Comparison of ENCODE assay signal across 19 cellular contexts in genomic region chr18:36888778-36889177, GRCh38. TPM values are rescaled to one million over a fixed set of nuclear protein-coding genes. Genes with fewer than 3 reads are reported as not detected.
DNase-seq lines count a peak whose midpoint lies in the region; ATAC-seq, FAIRE-seq and TF ChIP-seq lines count a peak whose summit lies in the region.
"Had no signal": no experiment of that assay in that cellular context is flagged by ENCODE, and none has a peak within 500 bp of the region (broad histone marks: within the 10 kb centered on the region; RNA-seq: fewer than 3 reads in every experiment).

No MANE protein-coding gene starts in this region.

- POLR2A ChIA-PET in HEK293 (lab: Yijun Ruan, JAX) (no interaction called here), T-cell (lab: Charles Lee) (no interaction called here)

- H3K36me3 Mint-ChIP-seq in T-cell = peaks cover 43% of the 10 kb centered on the region

- CTCF ChIA-PET in HEK293 (lab: Yijun Ruan, JAX) (no interaction called here), T-cell (lab: Charles Lee) (no interaction called here)

- FAIRE-seq in A204.1 (lab: Jason Lieb, UNC) = peak; percentile 35
- peak; percentile 55 for FAIRE-seq in colon (lab: Jason Lieb, UNC)
- FAIRE-seq: GM12891, GM19239 had no signal

- peak overlapping the region; percentile 13 for H3K4me2 ChIP-seq in smooth muscle cell

- H3K9ac ChIP-seq in smooth muscle cell (ENCODE audit: low read depth) = no peak overlapping the region
- H3K9ac ChIP-seq: BLaER1, GM23248 had no signal

- H3K4me1 Mint-ChIP-seq in T-cell = peaks cover 4 to 5% (median 4%) of the 10 kb centered on the region in 3 donors
- H3K4me1 Mint-ChIP-seq: CD14-positive monocyte had no signal

- H3K27ac ChIP-seq in HEK293 (ENCODE audit: extremely low read depth, low read depth, low read length) = no peak overlapping the region
- H3K27ac ChIP-seq in smooth muscle cell (ENCODE audit: low read depth) = no peak overlapping the region
- H3K27ac ChIP-seq: 22Rv1, BLaER1, GM23248, HL-60 had no signal

- no peaks in the 10 kb centered on the region for H3K27me3 Mint-ChIP-seq in T-cell
- H3K27me3 Mint-ChIP-seq: CD4-positive, alpha-beta memory T cell had no signal

- H3F3A ChIP-seq in smooth muscle cell (ENCODE audit: low read depth) = no peaks in the 10 kb centered on the region

- no peaks in the 10 kb centered on the region for H4K20me1 ChIP-seq in smooth muscle cell (ENCODE audit: low read depth)
- H4K20me1 ChIP-seq: BLaER1 had no signal

- H3K36me3 ChIP-seq in HEK293 (ENCODE audit: control insufficient read depth in 2 of 2, insufficient read depth in 1 of 2, low read length in 2 of 2) (no peaks in the 10 kb centered on the region), smooth muscle cell (ENCODE audit: low read depth) (no peaks in the 10 kb centered on the region)
- H3K36me3 ChIP-seq: HAP-1 had no signal

- no peak for TF ChIP-seq CTCF in HEK293 (tag by site-specific recombination; IDR thresholded peaks at IDR 0.05)
- TF ChIP-seq CTCF in smooth muscle cell (IDR thresholded peaks at IDR 0.05; ENCODE audit: borderline replicate concordance, insufficient read depth, poor library complexity, severe bottlenecking) = no peak

- no peak overlapping the region for H3K4me3 ChIP-seq in HEK293 (ENCODE audit: low read depth, low read length)
- no peak overlapping the region for H3K4me3 ChIP-seq in smooth muscle cell
- H3K4me3 ChIP-seq: BLaER1, GM23248, HAP-1 had no signal

- H3K4me1 ChIP-seq in HEK293 (ENCODE audit: control insufficient read depth, insufficient read depth, low read length) = no peaks in the 10 kb centered on the region
- no peaks in the 10 kb centered on the region for H3K4me1 ChIP-seq in smooth muscle cell (ENCODE audit: low read depth)

- H3K9me3 Mint-ChIP-seq in T-cell = no peaks in the 10 kb centered on the region
- H3K9me3 Mint-ChIP-seq: CD4-positive, alpha-beta memory T cell; HFFc6 had no signal

- H3K4me3 Mint-ChIP-seq in T-cell = no peak overlapping the region
- H3K4me3 Mint-ChIP-seq: CD14-positive monocyte; CD4-positive, alpha-beta memory T cell; HFFc6 had no signal

- H3K27ac Mint-ChIP-seq in T-cell = no peak overlapping the region
- H3K27ac Mint-ChIP-seq: CD14-positive monocyte; CD4-positive, alpha-beta memory T cell; HFFc6 had no signal

- H2AFZ ChIP-seq in smooth muscle cell (ENCODE audit: low read depth) = no peak overlapping the region
- H2AFZ ChIP-seq: GM23248 had no signal

- no peaks in the 10 kb centered on the region for H3K27me3 ChIP-seq in smooth muscle cell (ENCODE audit: low read depth)
- H3K27me3 ChIP-seq: BLaER1 had no signal

- no peaks in the 10 kb centered on the region for H3K79me2 ChIP-seq in smooth muscle cell (ENCODE audit: low read depth)

- no peak for ATAC-seq in T-cell (replicated peaks in 1 of 4)

- DNase-seq in smooth muscle cell (lab: John Stamatoyannopoulos, UW; ENCODE audit: unreplicated experiment) (no peak), T-cell (no peak), HuH-7 (ENCODE audit: low spot score) (no peak)
- no peak for DNase-seq in stimulated activated CD4-positive, alpha-beta T cell treated with anti-CD3 and anti-CD28 coated beads, Interleukin-1b, Interleukin-23, amount 100 ng/mL, for 48 hours
- DNase-seq: CD4-positive, alpha-beta memory T cell; DMS79 treated with DMSO at 0.1 percent for 48 hours; EL; GM23248; HFFc6 had no signal

- H3K9me3 ChIP-seq in HEK293 (ENCODE audit: control insufficient read depth, insufficient read depth, low read depth, low read length) (no peaks in the 10 kb centered on the region), smooth muscle cell (replicated peaks; ENCODE audit: low read depth) (no peaks in the 10 kb centered on the region)
- H3K9me3 ChIP-seq: BLaER1, HAP-1 had no signal

TF ChIP-seq in HEK293, 187 proteins besides CTCF, POLR2A, EP300 and RAD21:
- TF ChIP-seq KLF17 (tag by site-specific recombination; IDR thresholded peaks at IDR 0.05) (no peak), SETDB1 (IDR thresholded peaks at IDR 0.05; ENCODE audit: insufficient read length, low read length) (no peak), ZNF623 (tag by site-specific recombination; IDR thresholded peaks at IDR 0.05) (no peak), HOXD13 (CRISPR knock-in tag; IDR thresholded peaks at IDR 0.05; ENCODE audit: borderline replicate concordance) (no peak), ZNF223 (tag by site-specific recombination; IDR thresholded peaks at IDR 0.05) (no peak), GLIS1 (tag by site-specific recombination; IDR thresholded peaks at IDR 0.05) (no peak), PRDM6 (tag by site-specific recombination; IDR thresholded peaks at IDR 0.05) (0 out of 2 replicates have a peak, but pooled peaks have one; percentile 25), ZNF510 (tag by site-specific recombination; IDR thresholded peaks at IDR 0.05; ENCODE audit: insufficient replicate concordance) (no peak), ZBTB20 (tag by site-specific recombination; IDR thresholded peaks at IDR 0.05) (no peak)

RNA-seq across cellular contexts. Expression of gene KIAA1328, which starts 59.9 kb away (rescaled TPM):
- total RNA-seq in smooth muscle cell (11.7 and 15.6 TPM in 2 replicates), T-cell (10 to 100 TPM in 4 of 5 donors, 1 to 10 TPM in 1; 10.0 to 17.0 (median 11.5) TPM)
- polyA plus RNA-seq in smooth muscle cell = 2.2 and 3.9 TPM in 2 replicates

RNA-seq across cellular contexts. Expression of gene TPGS2, which starts 60.0 kb away (rescaled TPM):
- total RNA-seq in smooth muscle cell (106 and 157 TPM in 2 replicates), T-cell (10 to 100 TPM; 31.7 to 46.9 (median 46.2) TPM)
- 96.5 and 99.2 TPM in 2 replicates for polyA plus RNA-seq in smooth muscle cell
